ENCODE assay signal across 1 cellular context in genomic region chr2:170206805-170207407, GRCh38.
TF ChIP-seq lines count a peak whose summit lies in the region.

No MANE protein-coding gene starts in this region.

TF ChIP-seq in K562, 482 proteins besides CTCF, POLR2A, EP300 and RAD21 (continued from another document and continues in another):
- TF ChIP-seq RERE (CRISPR knock-in tag; IDR thresholded peaks at IDR 0.05; ENCODE audit: borderline replicate concordance) (no peak), RBM39 (optimal IDR thresholded peaks at IDR 0.05; ENCODE audit: low read depth, low read length) (no peak), ZNF75A (CRISPR knock-in tag; IDR thresholded peaks at IDR 0.05) (0 out of 2 replicates have a peak, but pooled peaks have one; percentile 20), ESRRA (IDR thresholded peaks at IDR 0.05; ENCODE audit: borderline replicate concordance, low read depth) (peak; percentile 87), NCOA4 (IDR thresholded peaks at IDR 0.05; ENCODE audit: partially characterized antibody) (no peak), MECOM (CRISPR knock-in tag; IDR thresholded peaks at IDR 0.05) (peak; percentile 96), JUND (IDR thresholded peaks at IDR 0.05; ENCODE audit: borderline replicate concordance, low read depth, low read length) (peak; percentile 20; the same call in 1 of the 2 replicates), JUND (tag; IDR thresholded peaks at IDR 0.05; ENCODE audit: borderline replicate concordance, low read depth, low read length) (peak; percentile 67; the same call in 2 of the 3 replicates), DNMT1 (IDR thresholded peaks at IDR 0.05) (no peak), USF1 (CRISPR knock-in tag; IDR thresholded peaks at IDR 0.05) (no peak), MCM2 (IDR thresholded peaks at IDR 0.05; ENCODE audit: low read depth) (no peak), KLF16 (IDR thresholded peaks at IDR 0.05) (peak; percentile 33; the same call in 1 of the 2 replicates), HNRNPUL1 (IDR thresholded peaks at IDR 0.05; ENCODE audit: low read length) (no peak), POLR2AphosphoS2 (IDR thresholded peaks at IDR 0.05; ENCODE audit: low read length) (no peak), PKNOX1 (IDR thresholded peaks at IDR 0.05) (peak; percentile 28; the same call in 1 of the 2 replicates), ZBTB11 (CRISPR knock-in tag; IDR thresholded peaks at IDR 0.05) (peak in 1 of 3 experiments; percentile 67; a peak in 2 of 6 replicates), MAZ (CRISPR knock-in tag; conservative IDR thresholded peaks at IDR 0.05 in 1 of 2, IDR thresholded peaks at IDR 0.05 in 1 of 2) (peak in 1 of 2 experiments; percentile 49; a peak in 2 of 4 replicates), HDAC2 (IDR thresholded peaks at IDR 0.05) (peak; percentile 60; the same call in 1 of the 2 replicates), VEZF1 (CRISPR knock-in tag; IDR thresholded peaks at IDR 0.05) (peak; percentile 73), TBP (optimal IDR thresholded peaks at IDR 0.05; ENCODE audit: low read depth, low read length) (no peak), ZNF436 (CRISPR knock-in tag; IDR thresholded peaks at IDR 0.05) (no peak), BCL6 (CRISPR knock-in tag; IDR thresholded peaks at IDR 0.05) (0 out of 2 replicates have a peak, but pooled peaks have one; percentile 37), CXXC5 (CRISPR knock-in tag; IDR thresholded peaks at IDR 0.05) (peak; percentile 31), PBX2 (CRISPR knock-in tag; IDR thresholded peaks at IDR 0.05; ENCODE audit: low read depth) (no peak), PBX2 (tag; conservative IDR thresholded peaks at IDR 0.05; ENCODE audit: low read depth) (0 out of 2 replicates have a peak, but pooled peaks have one; percentile 5), HDAC1 (IDR thresholded peaks at IDR 0.05) (no peak), TCF15 (CRISPR knock-in tag; IDR thresholded peaks at IDR 0.05) (0 out of 2 replicates have a peak, but pooled peaks have one; percentile 55), ZBTB17 (CRISPR knock-in tag; IDR thresholded peaks at IDR 0.05) (peak; percentile 37; the same call in 1 of the 2 replicates)
